Comparison of ENCODE assay signal across 20 cellular contexts in genomic region chr2:221495766-221496165, GRCh38.
"Had no signal": no experiment of that assay in that cellular context is flagged by ENCODE, and none has a peak within 500 bp of the region (broad histone marks: within the 10 kb centered on the region; RNA-seq: fewer than 3 reads in every experiment).

No MANE protein-coding gene starts in this region.

- H3K36me3 ChIP-seq: vagina had no signal

- H3K27ac ChIP-seq: heart left ventricle, parathyroid adenoma, sigmoid colon, vagina had no signal

- H3K27me3 ChIP-seq: heart left ventricle, sigmoid colon, vagina had no signal

- H3K9me3 ChIP-seq: heart left ventricle, sigmoid colon, vagina had no signal

- H3K9me3 Mint-ChIP-seq: activated CD4-positive, alpha-beta memory T cell treated with anti-CD3 and anti-CD28 coated beads for 36 hours; activated naive CD4-positive, alpha-beta T cell treated with anti-CD3 and anti-CD28 coated beads, Interleukin-2, amount 10 ng/mL, durations not matched to agents 7 days and 5 days; naive thymus-derived CD4-positive, alpha-beta T cell; stimulated activated memory B cell treated with anti-CD40 and anti-IgM and Interleukin-4, amounts not matched to agents 10 μg/mL and 1 μg/mL and 100 μg/mL, for 72 hours had no signal

- ATAC-seq: heart left ventricle; left lobe of liver; naive thymus-derived CD4-positive, alpha-beta T cell; stimulated activated memory B cell treated with anti-CD40 and anti-IgM and Interleukin-4, amounts not matched to agents 10 μg/mL and 1 μg/mL and 100 μg/mL, for 72 hours had no signal

- H3K27ac Mint-ChIP-seq: activated CD4-positive, alpha-beta memory T cell treated with anti-CD3 and anti-CD28 coated beads for 36 hours; activated naive CD4-positive, alpha-beta T cell treated with anti-CD3 and anti-CD28 coated beads, Interleukin-2, amount 10 ng/mL, durations not matched to agents 7 days and 5 days; stimulated activated memory B cell treated with anti-CD40 and anti-IgM and Interleukin-4, amounts not matched to agents 10 μg/mL and 1 μg/mL and 100 μg/mL, for 72 hours; type B pancreatic cell had no signal

- H3K4me3 ChIP-seq: heart left ventricle, lung, sigmoid colon, smooth muscle cell, vagina had no signal

- H3K9ac ChIP-seq: parathyroid adenoma had no signal

- H3K4me1 ChIP-seq: parathyroid adenoma, vagina had no signal

- H3K4me3 Mint-ChIP-seq: activated CD4-positive, alpha-beta memory T cell treated with anti-CD3 and anti-CD28 coated beads for 36 hours; activated naive CD4-positive, alpha-beta T cell treated with anti-CD3 and anti-CD28 coated beads, Interleukin-2, amount 10 ng/mL, durations not matched to agents 7 days and 5 days; naive thymus-derived CD4-positive, alpha-beta T cell; stimulated activated memory B cell treated with anti-CD40 and anti-IgM and Interleukin-4, amounts not matched to agents 10 μg/mL and 1 μg/mL and 100 μg/mL, for 72 hours; type B pancreatic cell had no signal

- H3K27me3 Mint-ChIP-seq: activated CD4-positive, alpha-beta memory T cell treated with anti-CD3 and anti-CD28 coated beads for 36 hours; stimulated activated memory B cell treated with anti-CD40 and anti-IgM and Interleukin-4, amounts not matched to agents 10 μg/mL and 1 μg/mL and 100 μg/mL, for 72 hours; type B pancreatic cell had no signal

- H3K36me3 Mint-ChIP-seq: stimulated activated memory B cell treated with anti-CD40 and anti-IgM and Interleukin-4, amounts not matched to agents 10 μg/mL and 1 μg/mL and 100 μg/mL, for 72 hours had no signal

- DNase-seq: activated CD4-positive, alpha-beta memory T cell treated with anti-CD3 and anti-CD28 coated beads for 36 hours; activated CD4-positive, alpha-beta T cell treated with anti-CD3 and anti-CD28 coated beads for 4 hours; activated CD4-positive, CD25-positive, alpha-beta regulatory T cell; activated effector memory CD4-positive, alpha-beta T cell treated with anti-CD3 and anti-CD28 coated beads, Interleukin-2, amount 50 U/mL, for 16 hours; activated naive CD4-positive, alpha-beta T cell treated with anti-CD3 and anti-CD28 coated beads, Interleukin-2, amount 10 ng/mL, durations not matched to agents 7 days and 5 days; amygdala; cortex of kidney; heart left ventricle; naive thymus-derived CD4-positive, alpha-beta T cell; nucleus accumbens; sigmoid colon; stimulated activated CD4-positive, alpha-beta T cell treated with anti-CD3 and anti-CD28 coated beads, Interleukin-15, amount 100 ng/mL, for 24 hours; T-helper 9 cell had no signal
